In genomic region chr4:154997866-154998265, GRCh38 we compare ENCODE assay signal across 8 cellular contexts.
A peak's percentile ranks its signal among the peaks of the same experiment; 100 is the strongest.
DNase-seq lines count a peak whose midpoint lies in the region; ATAC-seq and TF ChIP-seq lines count a peak whose summit lies in the region.
"Not testable (repeated sequence)": the region's sequence is repeated elsewhere in the genome, so short reads cannot be mapped to it uniquely, and the experiment has no call there.

No MANE protein-coding gene starts in this region.

- not testable (repeated sequence) for H4K20me1 ChIP-seq in osteoblast (ENCODE audit: insufficient read depth, low read length)

- H2AFZ ChIP-seq in osteoblast (ENCODE audit: low read length): peak overlapping the region; percentile 70

- H3K4me2 ChIP-seq in osteoblast (ENCODE audit: insufficient read depth, low read length): peak overlapping the region; percentile 48

- H3K27ac ChIP-seq in brain microvascular endothelial cell (peak overlapping the region; percentile 83), osteoblast (ENCODE audit: low read depth, low read length) (peak overlapping the region; percentile 91), testis (peak overlapping the region; percentile 29 to 70)

- not testable (repeated sequence) for H3K27me3 ChIP-seq in MG63; brain microvascular endothelial cell (replicated peaks); osteoblast (ENCODE audit: insufficient read depth, low read length); testis

- ATAC-seq in HG03432 (IDR thresholded peaks at IDR 0.05; ENCODE audit: unreplicated experiment): peak; percentile 69

- H3K9me3 ChIP-seq in MG63; osteoblast (ENCODE audit: low read depth, low read length); testis: not testable (repeated sequence)

- in situ Hi-C loops in brain microvascular endothelial cell (cut with HindIII; ENCODE audit: low pct_ligation_motif_present, low sequenced_read_pairs): loop anchor here (25.0 kb wide), 1 partner anchor 364 kb away; no protein-coding TSS in a partner anchor

- H3K79me2 ChIP-seq in osteoblast (ENCODE audit: insufficient read depth, low read length): not testable (repeated sequence)

- TF ChIP-seq CTCF in brain microvascular endothelial cell (IDR thresholded peaks at IDR 0.05; ENCODE audit: low read depth, low read length, missing control alignments); osteoblast (IDR thresholded peaks at IDR 0.05; ENCODE audit: extremely low read depth, low read depth, low read length); testis (IDR thresholded peaks at IDR 0.05): not testable (repeated sequence)

- not testable (repeated sequence) for H3K36me3 ChIP-seq in MG63; brain microvascular endothelial cell (replicated peaks); osteoblast (ENCODE audit: insufficient read depth, low read length); testis (ENCODE audit: low read depth, missing control alignments)

- not testable (repeated sequence) for TF ChIP-seq POLR2A in testis (IDR thresholded peaks at IDR 0.05)

- DNase-seq in ELR (ENCODE audit: low read depth) (peak; percentile 53), MG63 (peak; percentile 2), OCI-M1 (lab: John Stamatoyannopoulos, UW) (peak; percentile 87), brain microvascular endothelial cell (peak; percentile 54), fibroblast of peridontal ligament (ENCODE audit: extremely low read depth) (peak; percentile 50)
- DNase-seq in osteoblast (ENCODE audit: insufficient read length, low spot score, missing footprints); testis: not testable (repeated sequence)

- intact Hi-C loops in testis (cut with DNase I; ENCODE audit: low total_unique reads): not testable (repeated sequence)

- 70 to 74% methylated on average over 5 of the region's 5 CpGs for WGBS in testis, 2 donors

- H3K4me1 ChIP-seq in osteoblast (ENCODE audit: insufficient read depth, low read length): peaks cover 17% of the 10 kb centered on the region
- H3K4me1 ChIP-seq in testis: not testable (repeated sequence)

- H3K4me3 ChIP-seq in MG63; brain microvascular endothelial cell (ENCODE audit: low read depth, low read length); osteoblast (ENCODE audit: insufficient read depth, low read length); testis: not testable (repeated sequence)
